In genomic region chr11:47415091-47415854, GRCh38 we compare ENCODE assay signal across 1 cellular context.
TF ChIP-seq lines count a peak whose summit lies in the region.

No MANE protein-coding gene starts in this region.

TF ChIP-seq in HepG2, 621 proteins besides CTCF, POLR2A, EP300 and RAD21:
- TF ChIP-seq CEBPZ (IDR thresholded peaks at IDR 0.05; ENCODE audit: low read length), result no peak
- peak; percentile 27; the same call in 1 of the 2 replicates for TF ChIP-seq ZBTB33 (CRISPR knock-in tag; IDR thresholded peaks at IDR 0.05)
- peak; percentile 91 for TF ChIP-seq AGO2 (optimal IDR thresholded peaks at IDR 0.05; ENCODE audit: low read depth, low read length)
- no peak for TF ChIP-seq ZNF772 (CRISPR knock-in tag; IDR thresholded peaks at IDR 0.05)
TF ChIP-seq in HepG2: peak in this region for 2.
